ENCODE assay signal across 34 cellular contexts in genomic region chr1:220491891-220492290, GRCh38. TPM values are rescaled to one million over a fixed set of nuclear protein-coding genes. Genes with fewer than 3 reads are reported as not detected.
"Had no signal": no experiment of that assay in that cellular context is flagged by ENCODE, and none has a peak within 500 bp of the region (broad histone marks: within the 10 kb centered on the region; RNA-seq: fewer than 3 reads in every experiment).

No MANE protein-coding gene starts in this region.

- H3K9me3 ChIP-seq: ascending aorta, breast epithelium, colonic mucosa had no signal

- ATAC-seq: activated CD4-positive, alpha-beta T cell treated with anti-CD3 and anti-CD28 coated beads for 36 hours; activated CD8-positive, alpha-beta memory T cell treated with anti-CD3 and anti-CD28 coated beads, Interleukin-2, amount 10 ng/mL, durations not matched to agents 7 days and 5 days; activated CD8-positive, alpha-beta T cell treated with anti-CD3 and anti-CD28 coated beads, Interleukin-2, amount 10 ng/mL, durations not matched to agents 7 days and 5 days; activated naive CD4-positive, alpha-beta T cell treated with anti-CD3 and anti-CD28 coated beads, Interleukin-2, amount 50 U/mL, for 72 hours; activated T-cell treated with anti-CD3 and anti-CD28 coated beads, Interleukin-2, amount 50 U/mL, for 72 hours; T-helper 17 cell had no signal

- H3K27me3 ChIP-seq: ascending aorta, breast epithelium, cardiac muscle cell, colonic mucosa had no signal

- H3K9me3 Mint-ChIP-seq: activated CD4-positive, alpha-beta memory T cell treated with anti-CD3 and anti-CD28 coated beads for 36 hours; activated CD4-positive, alpha-beta T cell treated with anti-CD3 and anti-CD28 coated beads, Interleukin-2, amount 10 ng/mL, durations not matched to agents 24 days and 14 days; activated naive CD4-positive, alpha-beta T cell treated with anti-CD3 and anti-CD28 coated beads, Interleukin-2, amount 10 ng/mL, durations not matched to agents 7 days and 5 days; activated naive CD4-positive, alpha-beta T cell treated with anti-CD3 and anti-CD28 coated beads, Interleukin-2, amount 50 U/mL, for 72 hours; activated naive CD8-positive, alpha-beta T cell treated with anti-CD3 and anti-CD28 coated beads, Interleukin-2, amount 10 ng/mL, durations not matched to agents 7 days and 5 days; activated T-cell treated with anti-CD3 and anti-CD28 coated beads, Interleukin-2, amount 50 U/mL, for 24 hours; brain; T-helper 2 cell treated with Interferon-gamma antibody and Interleukin-4, amounts not matched to agents 5 μg/mL and 100 μg/mL, for 36 hours had no signal

- H3K36me3 Mint-ChIP-seq: activated CD4-positive, alpha-beta memory T cell treated with anti-CD3 and anti-CD28 coated beads for 36 hours; activated CD8-positive, alpha-beta memory T cell treated with anti-CD3 and anti-CD28 coated beads, Interleukin-2, amount 10 ng/mL, durations not matched to agents 7 days and 5 days; activated naive CD4-positive, alpha-beta T cell treated with anti-CD3 and anti-CD28 coated beads, Interleukin-2, amount 10 ng/mL, durations not matched to agents 7 days and 5 days; activated naive CD4-positive, alpha-beta T cell treated with anti-CD3 and anti-CD28 coated beads, Interleukin-2, amount 50 U/mL, for 72 hours; activated naive CD8-positive, alpha-beta T cell treated with anti-CD3 and anti-CD28 coated beads, Interleukin-2, amount 10 ng/mL, durations not matched to agents 7 days and 5 days; brain had no signal

- H3K27ac ChIP-seq: ascending aorta, breast epithelium, cardiac muscle cell, colonic mucosa, epithelial cell of prostate had no signal

- DNase-seq: activated CD4-positive, alpha-beta memory T cell treated with anti-CD3 and anti-CD28 coated beads for 36 hours; activated CD4-positive, alpha-beta T cell treated with anti-CD3 and anti-CD28 coated beads for 36 hours; activated CD4-positive, alpha-beta T cell treated with anti-CD3 and anti-CD28 coated beads, Interleukin-2, amount 10 ng/mL, durations not matched to agents 24 days and 14 days; activated CD4-positive, CD25-positive, alpha-beta regulatory T cell; activated CD4-positive, CD25-positive, alpha-beta regulatory T cell treated with anti-CD3 and anti-CD28 coated beads, Interleukin-2, amount 50 U/mL, for 72 hours; activated CD8-positive, alpha-beta memory T cell treated with anti-CD3 and anti-CD28 coated beads, Interleukin-2, amount 10 ng/mL, durations not matched to agents 7 days and 5 days; activated CD8-positive, alpha-beta memory T cell treated with anti-CD3 and anti-CD28 coated beads, Interleukin-2, amount 50 U/mL, for 4 hours; activated CD8-positive, alpha-beta T cell treated with anti-CD3 and anti-CD28 coated beads, Interleukin-2, amount 10 ng/mL, durations not matched to agents 7 days and 5 days; activated gamma-delta T cell; activated naive CD4-positive, alpha-beta T cell; activated naive CD4-positive, alpha-beta T cell treated with anti-CD3 and anti-CD28 coated beads, Interleukin-2, amount 10 ng/mL, durations not matched to agents 7 days and 5 days; activated naive CD8-positive, alpha-beta T cell treated with anti-CD3 and anti-CD28 coated beads, Interleukin-2, amount 10 ng/mL, durations not matched to agents 7 days and 5 days; activated T-cell treated with anti-CD3 and anti-CD28 coated beads, Interleukin-2, amount 50 U/mL, for 24 hours; activated T-cell treated with anti-CD3 and anti-CD28 coated beads, Interleukin-2, amount 50 U/mL, for 72 hours; central memory CD4-positive, alpha-beta T cell; cerebellar nuclear complex; colonic mucosa; effector CD8-positive, alpha-beta T cell; foreskin fibroblast; head of caudate nucleus; T-helper 1 cell; T-helper 17 cell; T1000 had no signal

- FAIRE-seq: endometrium, endothelial cell of umbilical vein, frontal cortex had no signal

- H3K4me1 ChIP-seq: ascending aorta, breast epithelium, colonic mucosa had no signal

- H3K27me3 Mint-ChIP-seq: activated naive CD4-positive, alpha-beta T cell treated with anti-CD3 and anti-CD28 coated beads, Interleukin-2, amount 10 ng/mL, durations not matched to agents 7 days and 5 days had no signal

- H3K4me1 Mint-ChIP-seq: activated CD8-positive, alpha-beta memory T cell treated with anti-CD3 and anti-CD28 coated beads, Interleukin-2, amount 10 ng/mL, durations not matched to agents 7 days and 5 days; activated naive CD4-positive, alpha-beta T cell treated with anti-CD3 and anti-CD28 coated beads, Interleukin-2, amount 10 ng/mL, durations not matched to agents 7 days and 5 days; activated naive CD8-positive, alpha-beta T cell treated with anti-CD3 and anti-CD28 coated beads, Interleukin-2, amount 10 ng/mL, durations not matched to agents 7 days and 5 days; T-helper 17 cell had no signal

- H3K36me3 ChIP-seq: ascending aorta, breast epithelium, cardiac muscle cell, colonic mucosa had no signal

- H3K4me3 ChIP-seq: ascending aorta, breast epithelium, cardiac muscle cell, colonic mucosa had no signal

- H3K27ac Mint-ChIP-seq: activated CD4-positive, alpha-beta memory T cell treated with anti-CD3 and anti-CD28 coated beads for 36 hours; activated CD4-positive, alpha-beta T cell treated with anti-CD3 and anti-CD28 coated beads for 36 hours; activated CD4-positive, alpha-beta T cell treated with anti-CD3 and anti-CD28 coated beads, Interleukin-2, amount 10 ng/mL, durations not matched to agents 24 days and 14 days; activated CD8-positive, alpha-beta memory T cell treated with anti-CD3 and anti-CD28 coated beads, Interleukin-2, amount 10 ng/mL, durations not matched to agents 7 days and 5 days; activated CD8-positive, alpha-beta T cell treated with anti-CD3 and anti-CD28 coated beads, Interleukin-2, amount 10 ng/mL, durations not matched to agents 7 days and 5 days; activated naive CD4-positive, alpha-beta T cell treated with anti-CD3 and anti-CD28 coated beads, Interleukin-2, amount 10 ng/mL, durations not matched to agents 7 days and 5 days; activated naive CD4-positive, alpha-beta T cell treated with anti-CD3 and anti-CD28 coated beads, Interleukin-2, amount 50 U/mL, for 72 hours; activated naive CD8-positive, alpha-beta T cell treated with anti-CD3 and anti-CD28 coated beads, Interleukin-2, amount 10 ng/mL, durations not matched to agents 7 days and 5 days; activated T-cell treated with anti-CD3 and anti-CD28 coated beads, Interleukin-2, amount 50 U/mL, for 24 hours; activated T-cell treated with anti-CD3 and anti-CD28 coated beads, Interleukin-2, amount 50 U/mL, for 72 hours; brain; T-helper 17 cell; T-helper 2 cell treated with Interferon-gamma antibody and Interleukin-4, amounts not matched to agents 5 μg/mL and 100 μg/mL, for 36 hours had no signal

- H3K4me3 Mint-ChIP-seq: activated CD4-positive, alpha-beta memory T cell treated with anti-CD3 and anti-CD28 coated beads for 36 hours; activated CD4-positive, alpha-beta T cell treated with anti-CD3 and anti-CD28 coated beads for 36 hours; activated CD4-positive, alpha-beta T cell treated with anti-CD3 and anti-CD28 coated beads, Interleukin-2, amount 10 ng/mL, durations not matched to agents 24 days and 14 days; activated CD8-positive, alpha-beta memory T cell treated with anti-CD3 and anti-CD28 coated beads, Interleukin-2, amount 10 ng/mL, durations not matched to agents 7 days and 5 days; activated CD8-positive, alpha-beta T cell treated with anti-CD3 and anti-CD28 coated beads, Interleukin-2, amount 10 ng/mL, durations not matched to agents 7 days and 5 days; activated naive CD4-positive, alpha-beta T cell treated with anti-CD3 and anti-CD28 coated beads, Interleukin-2, amount 10 ng/mL, durations not matched to agents 7 days and 5 days; activated naive CD8-positive, alpha-beta T cell treated with anti-CD3 and anti-CD28 coated beads, Interleukin-2, amount 10 ng/mL, durations not matched to agents 7 days and 5 days; activated T-cell treated with anti-CD3 and anti-CD28 coated beads, Interleukin-2, amount 50 U/mL, for 24 hours; activated T-cell treated with anti-CD3 and anti-CD28 coated beads, Interleukin-2, amount 50 U/mL, for 72 hours; brain; T-helper 17 cell; T-helper 2 cell treated with Interferon-gamma antibody and Interleukin-4, amounts not matched to agents 5 μg/mL and 100 μg/mL, for 36 hours had no signal

RNA-seq across cellular contexts. Expression of gene MARK1, which starts 36.0 kb away (rescaled TPM):
- total RNA-seq: activated CD4-positive, alpha-beta memory T cell treated with anti-CD3 and anti-CD28 coated beads for 36 hours; activated CD4-positive, alpha-beta T cell treated with anti-CD3 and anti-CD28 coated beads for 36 hours; activated CD4-positive, alpha-beta T cell treated with anti-CD3 and anti-CD28 coated beads, Interleukin-2, amount 10 ng/mL, durations not matched to agents 24 days and 14 days; activated CD8-positive, alpha-beta memory T cell treated with anti-CD3 and anti-CD28 coated beads for 36 hours; activated CD8-positive, alpha-beta memory T cell treated with anti-CD3 and anti-CD28 coated beads, Interleukin-2, amount 10 ng/mL, durations not matched to agents 7 days and 5 days; activated CD8-positive, alpha-beta T cell treated with anti-CD3 and anti-CD28 coated beads, Interleukin-2, amount 10 ng/mL, durations not matched to agents 7 days and 5 days; activated naive CD4-positive, alpha-beta T cell treated with anti-CD3 and anti-CD28 coated beads, Interleukin-2, amount 50 U/mL, for 72 hours; activated naive CD8-positive, alpha-beta T cell treated with anti-CD3 and anti-CD28 coated beads, Interleukin-2, amount 10 ng/mL, durations not matched to agents 7 days and 5 days had no signal
